ENCODE assay signal across 8 cellular contexts in the genomic region with DNA sequence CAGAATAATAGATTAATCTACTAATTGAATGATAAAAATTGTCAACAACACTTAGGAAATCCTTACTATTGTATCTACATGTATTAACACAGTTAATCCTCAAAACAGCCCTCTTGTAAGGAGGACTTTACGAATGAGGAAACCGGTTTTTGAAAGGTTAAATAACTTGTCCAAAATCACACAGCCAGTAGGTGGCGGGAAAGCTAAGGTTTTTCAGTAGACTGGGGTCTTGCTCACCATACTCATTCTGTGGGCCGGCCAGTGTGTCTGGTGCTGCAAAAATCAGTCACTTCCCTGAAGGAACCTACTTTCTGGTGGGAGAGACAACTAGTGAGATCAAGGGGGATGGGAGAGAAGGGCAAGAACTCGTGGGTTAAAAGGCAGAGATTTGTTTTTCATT. TPM values are rescaled to one million over a fixed set of nuclear protein-coding genes. Genes with fewer than 3 reads are reported as not detected.
DNase-seq lines count a peak whose midpoint lies in the region; ATAC-seq and TF ChIP-seq lines count a peak whose summit lies in the region.

No MANE protein-coding gene starts in this region.

- peaks cover 15% of the 10 kb centered on the region for H3K4me1 ChIP-seq in OCI-LY7 (ENCODE audit: insufficient read depth, low read length, poor library complexity, severe bottlenecking)
- H3K4me1 ChIP-seq in fibroblast of lung (ENCODE audit: control insufficient read depth, extremely low read depth, insufficient read depth, low read length) = peaks cover 4% of the 10 kb centered on the region
- H3K4me1 ChIP-seq in uterus = no peaks in the 10 kb centered on the region

- POLR2A ChIA-PET in AG04450 (lab: Yijun Ruan, JAX) (no interaction called here), OCI-LY7 (lab: Charles Lee) (interaction anchor here (0.6 to 0.7 kb wide), 2 partner anchors 27 to 740 kb away, joined by 3 read pairs; no protein-coding TSS in a partner anchor)

- peak; percentile 61 for TF ChIP-seq CTCF in AG04450 (IDR thresholded peaks at IDR 0.05; ENCODE audit: low read depth, low read length)
- TF ChIP-seq CTCF in GM06990 (IDR thresholded peaks at IDR 0.05; ENCODE audit: insufficient read depth, low read length, poor library complexity, severe bottlenecking) = peak; percentile 42
- TF ChIP-seq CTCF in OCI-LY7 (conservative IDR thresholded peaks at IDR 0.05; ENCODE audit: low read length) = peak; percentile 76
- peak; percentile 43 to 60 for TF ChIP-seq CTCF in fibroblast of lung (conservative IDR thresholded peaks at IDR 0.05 in 1 of 2, IDR thresholded peaks at IDR 0.05 in 1 of 2; ENCODE audit: low read depth in 1 of 2, low read length in 2 of 2)
- TF ChIP-seq CTCF in uterus (IDR thresholded peaks at IDR 0.05) = no peak

- H3K36me3 ChIP-seq in GM06990 (ENCODE audit: control insufficient read depth, insufficient read depth, low read length) (peaks cover 3% of the 10 kb centered on the region; the same call in 1 of the 2 replicates), OCI-LY7 (ENCODE audit: insufficient read depth, low read length) (peaks cover 40% of the 10 kb centered on the region), fibroblast of lung (ENCODE audit: control insufficient read depth, insufficient read depth, low read length) (peaks cover 3% of the 10 kb centered on the region), uterus (no peaks in the 10 kb centered on the region)

- H3K79me2 ChIP-seq in OCI-LY7 (ENCODE audit: insufficient read depth, low read depth, low read length) (peaks cover 25% of the 10 kb centered on the region; the same call in 1 of the 2 replicates), fibroblast of lung (ENCODE audit: control insufficient read depth, insufficient read depth, low read length) (no peaks in the 10 kb centered on the region)

- BruUV-seq in OCI-LY7 (replicated peaks; lab: Mats Ljungman, UMichigan) = no TSS peak

- H3K4me2 ChIP-seq in OCI-LY7 (ENCODE audit: low read length) (no peak overlapping the region), fibroblast of lung (ENCODE audit: extremely low read depth, insufficient read depth, low read length) (no peak overlapping the region)

- CTCF ChIA-PET in AG04450 (lab: Charles Lee) (interaction anchor here (0.6 to 2.0 kb wide), 7 partner anchors 8 to 173 kb away, joined by 3 to 21 read pairs (median 3); no protein-coding TSS in a partner anchor), OCI-LY7 (lab: Charles Lee; ENCODE audit: unreplicated experiment) (no interaction called here)

- no peak overlapping the region for H3K9ac ChIP-seq in fibroblast of lung (ENCODE audit: insufficient read depth, low read length)

- no peak for ATAC-seq in HG03469 (IDR thresholded peaks at IDR 0.05; ENCODE audit: unreplicated experiment)

- no peaks in the 10 kb centered on the region for H4K20me1 ChIP-seq in OCI-LY7 (ENCODE audit: insufficient read depth, low read length)
- no peaks in the 10 kb centered on the region for H4K20me1 ChIP-seq in fibroblast of lung (ENCODE audit: control insufficient read depth, extremely low read depth, insufficient read depth, low read length)

- TF ChIP-seq POLR2A in uterus (IDR thresholded peaks at IDR 0.05) = no peak

- intact Hi-C loops in OCI-LY7 (cut with micrococcal nuclease; ENCODE audit: unreplicated experiment) (no loop called here), uterus (cut with DNase I; ENCODE audit: low total_unique reads) (no loop called here)

- H3K4me3 ChIP-seq in AG04450 (ENCODE audit: low read depth, low read length) (no peak overlapping the region), GM06990 (replicated peaks; ENCODE audit: low read depth, low read length) (no peak overlapping the region), OCI-LY7 (ENCODE audit: low read depth, low read length, poor library complexity, severe bottlenecking) (no peak overlapping the region), fibroblast of lung (replicated peaks in 1 of 4; ENCODE audit: control extremely low read depth in 1 of 4, insufficient read depth in 1 of 4, low read depth in 3 of 4, low read length in 4 of 4) (no peak overlapping the region), uterus (no peak overlapping the region)

- DNase-seq in AG04450 (ENCODE audit: low read depth, low spot score) = no peak
- DNase-seq in GM06990 (ENCODE audit: extremely low read depth, insufficient read length) = no peak
- peak; percentile 70 for DNase-seq in OCI-LY7 (ENCODE audit: low spot score)
- DNase-seq in fibroblast of lung (ENCODE audit: low read depth in 2 of 2) = peak; percentile 39 to 66
- DNase-seq in uterus = no peak
- DNase-seq in putamen (ENCODE audit: low spot score) = no peak
- DNase-seq in activated naive CD4-positive, alpha-beta T cell (lab: John Stamatoyannopoulos, UW) = no peak

- H3K27ac ChIP-seq in AG04450 (ENCODE audit: low read depth, low read length) (no peak overlapping the region), OCI-LY7 (ENCODE audit: low read depth, low read length, poor library complexity, severe bottlenecking) (no peak overlapping the region), fibroblast of lung (ENCODE audit: insufficient read depth, low read length) (no peak overlapping the region), uterus (no peak overlapping the region)

- H3K9me2 ChIP-seq in OCI-LY7 (ENCODE audit: insufficient read depth, low read length) = no peaks in the 10 kb centered on the region

- no peaks in the 10 kb centered on the region for H3K27me3 ChIP-seq in AG04450 (ENCODE audit: control insufficient read depth, insufficient read depth, low read length)
- no peaks in the 10 kb centered on the region for H3K27me3 ChIP-seq in GM06990 (replicated peaks; ENCODE audit: control insufficient read depth, insufficient read depth, low read length)
- no peaks in the 10 kb centered on the region for H3K27me3 ChIP-seq in fibroblast of lung (ENCODE audit: control insufficient read depth, insufficient read depth, low read length)
- H3K27me3 ChIP-seq in uterus = no peaks in the 10 kb centered on the region

- H3K9me3 ChIP-seq in AG04450 (ENCODE audit: control insufficient read depth, insufficient read depth, low read length) = peaks cover 3% of the 10 kb centered on the region; the same call in 1 of the 2 replicates
- no peaks in the 10 kb centered on the region for H3K9me3 ChIP-seq in OCI-LY7 (ENCODE audit: low read length)
- H3K9me3 ChIP-seq in fibroblast of lung (ENCODE audit: control insufficient read depth, insufficient read depth, low read depth, low read length) = no peaks in the 10 kb centered on the region
- H3K9me3 ChIP-seq in uterus = no peaks in the 10 kb centered on the region

- H2AFZ ChIP-seq in OCI-LY7 (ENCODE audit: low read length) = no peak overlapping the region
- no peak overlapping the region for H2AFZ ChIP-seq in fibroblast of lung (ENCODE audit: low read length)

RNA-seq across cellular contexts. Expression of a gene that starts 3.8 kb away (rescaled TPM):
- polyA plus RNA-seq in AG04450 (2011; rRNA removed) (20.4 and 24.3 TPM in 2 replicates), fibroblast of lung (22.7 and 40.8 TPM in 2 replicates)
- 13.2 and 13.9 TPM in 2 replicates for polyA minus RNA-seq in AG04450 (2011; rRNA and poly(A)+ RNA removed)
- 24.2 and 30.4 TPM in 2 replicates for total RNA-seq in OCI-LY7 (2014; rRNA removed; shearing (Covaris generic))
- total RNA-seq in OCI-LY7 (2022) (33.9 and 36.5 TPM in 2 replicates), fibroblast of lung (9.8 and 13.0 TPM in 2 replicates), uterus (10 to 100 TPM in 3 of 4 donors, 1 to 10 TPM in 1; 6.4 to 19.7 (median 13.0) TPM)
- 20.1 and 42.9 TPM in 2 replicates for polyA plus RNA-seq in fibroblast of lung (2012)
- polyA minus RNA-seq in fibroblast of lung (ENCODE audit: low replicate concordance) = 16.3 and 32.0 TPM in 2 replicates

RNA-seq across cellular contexts. Expression of a gene that starts 24.8 kb away (rescaled TPM):
- polyA plus RNA-seq in AG04450 (2011; rRNA removed) = 4.9 and 8.0 TPM in 2 replicates
- polyA minus RNA-seq in AG04450 (2011; rRNA and poly(A)+ RNA removed) = 8.8 and 12.9 TPM in 2 replicates
- total RNA-seq in OCI-LY7 (2014; rRNA removed; shearing (Covaris generic)) = 3.4 TPM in 2 replicates
- total RNA-seq in OCI-LY7 (2022) = 8.6 and 9.8 TPM in 2 replicates
- 3.3 and 4.8 TPM in 2 replicates for total RNA-seq in fibroblast of lung
- polyA plus RNA-seq in fibroblast of lung = 5.1 and 5.4 TPM in 2 replicates
- 5.7 and 7.4 TPM in 2 replicates for polyA plus RNA-seq in fibroblast of lung (2012)
- 16.3 and 17.4 TPM in 2 replicates for polyA minus RNA-seq in fibroblast of lung (ENCODE audit: low replicate concordance)
- 10 to 100 TPM in 1 of 4 donors, 1 to 10 TPM in 2, under 1 TPM in 1; 0.88 to 17.7 (median 5.0) TPM for total RNA-seq in uterus

RNA-seq across cellular contexts. Expression of a gene that starts 38.8 kb away (rescaled TPM):
- polyA plus RNA-seq in AG04450 (2011; rRNA removed) (10.2 and 12.0 TPM in 2 replicates), fibroblast of lung (8.6 and 20.4 TPM in 2 replicates)
- polyA minus RNA-seq in AG04450 (2011; rRNA and poly(A)+ RNA removed) = 8.6 and 9.0 TPM in 2 replicates
- 30.4 and 42.5 TPM in 2 replicates for total RNA-seq in OCI-LY7 (2014; rRNA removed; shearing (Covaris generic))
- total RNA-seq in OCI-LY7 (2022) (62.4 and 65.7 TPM in 2 replicates), fibroblast of lung (8.7 and 8.8 TPM in 2 replicates), uterus (10 to 100 TPM in 2 of 4 donors, 1 to 10 TPM in 1, under 1 TPM in 1; 0.29 to 29.1 (median 9.4) TPM)
- 7.9 and 18.4 TPM in 2 replicates for polyA plus RNA-seq in fibroblast of lung (2012)
- 18.1 and 35.6 TPM in 2 replicates for polyA minus RNA-seq in fibroblast of lung (ENCODE audit: low replicate concordance)

RNA-seq across cellular contexts. Expression of a gene that starts 39.0 kb away (rescaled TPM):
- polyA plus RNA-seq in AG04450 (2011; rRNA removed) (124 and 132 TPM in 2 replicates), fibroblast of lung (134 and 160 TPM in 2 replicates)
- 120 and 135 TPM in 2 replicates for polyA minus RNA-seq in AG04450 (2011; rRNA and poly(A)+ RNA removed)
- 56.5 and 62.9 TPM in 2 replicates for total RNA-seq in OCI-LY7 (2014; rRNA removed; shearing (Covaris generic))
- total RNA-seq in OCI-LY7 (2022) (95.2 and 100 TPM in 2 replicates), fibroblast of lung (43.1 and 52.8 TPM in 2 replicates), uterus (100 to 1,000 TPM in 1 of 4 donors, 10 to 100 TPM in 3; 34.6 to 129 (median 67.2) TPM)
- polyA plus RNA-seq in fibroblast of lung (2012) = 117 and 129 TPM in 2 replicates
- polyA minus RNA-seq in fibroblast of lung (ENCODE audit: low replicate concordance) = 193 and 214 TPM in 2 replicates

RNA-seq across cellular contexts. Expression of a gene that starts 47.8 kb away (rescaled TPM):
- 13.1 and 15.3 TPM in 2 replicates for polyA plus RNA-seq in AG04450 (2011; rRNA removed)
- 15.7 and 19.3 TPM in 2 replicates for polyA minus RNA-seq in AG04450 (2011; rRNA and poly(A)+ RNA removed)
- 10.0 and 14.3 TPM in 2 replicates for total RNA-seq in OCI-LY7 (2014; rRNA removed; shearing (Covaris generic))
- total RNA-seq in OCI-LY7 (2022) = 17.4 and 18.8 TPM in 2 replicates
- 25.2 and 36.8 TPM in 2 replicates for total RNA-seq in fibroblast of lung
- 16.7 and 24.8 TPM in 2 replicates for polyA plus RNA-seq in fibroblast of lung
- 14.7 and 23.5 TPM in 2 replicates for polyA plus RNA-seq in fibroblast of lung (2012)
- polyA minus RNA-seq in fibroblast of lung (ENCODE audit: low replicate concordance) = 25.7 and 55.7 TPM in 2 replicates
- total RNA-seq in uterus = 10 to 100 TPM; 11.8 to 53.3 (median 34.8) TPM

Comparison
In these comparisons a context has a peak if more than half of its experiments do, and no peak if none do; other contexts are left out.
1. DNase-seq: peak in OCI-LY7 (single experiment) and fibroblast of lung (2 of 2); none in AG04450 (single experiment), GM06990 (single experiment), uterus (0 of 2), putamen (single experiment) and activated naive CD4-positive, alpha-beta T cell (0 of 4).
2. CTCF ChIP-seq: peak in AG04450 (single experiment), GM06990 (single experiment), OCI-LY7 (single experiment) and fibroblast of lung (2 of 2); none in uterus (0 of 4).